19 cellular contexts compared by ENCODE assay signal in genomic region chr6:72999995-73000394, GRCh38.
DNase-seq lines count a peak whose midpoint lies in the region; ATAC-seq and TF ChIP-seq lines count a peak whose summit lies in the region.
"Had no signal": no experiment of that assay in that cellular context is flagged by ENCODE, and none has a peak within 500 bp of the region (broad histone marks: within the 10 kb centered on the region; RNA-seq: fewer than 3 reads in every experiment).

No MANE protein-coding gene starts in this region.

- H3K4me3 ChIP-seq in dorsolateral prefrontal cortex = peak overlapping the region in 4 of 59 donors; percentile 13 to 27 (median 19)
- H3K4me3 ChIP-seq in MM.1S (ENCODE audit: low read length) = no peak overlapping the region
- H3K4me3 ChIP-seq: GM23248, HAP-1, SJSA1 had no signal

- H3K27me3 ChIP-seq in dorsolateral prefrontal cortex (no peaks in the 10 kb centered on the region), MM.1S (replicated peaks; ENCODE audit: insufficient read depth, low read length) (no peaks in the 10 kb centered on the region)
- H3K27me3 ChIP-seq: SJSA1 had no signal

- no peak for ATAC-seq in HG02763 (IDR thresholded peaks at IDR 0.05; ENCODE audit: unreplicated experiment)
- ATAC-seq: PC-3 had no signal

- DNase-seq in M059J (ENCODE audit: low read depth) (peak; percentile 13), dorsolateral prefrontal cortex (peak in 1 of 10 donors; percentile 16), left kidney (ENCODE audit: low read depth, low spot score) (peak; percentile 1), superior temporal gyrus (ENCODE audit: extremely low spot score) (peak; percentile 78), MM.1S (no peak), HK-2 (ENCODE audit: unreplicated experiment) (no peak)
- DNase-seq: Caco-2; CD4-positive, CD25-positive, alpha-beta regulatory T cell; GF-D8; GM23248; NCI-H1048; NCI-H1436; NCI-H2029; NCI-H526; PC-3 had no signal

- no peak overlapping the region for H2AFZ ChIP-seq in MM.1S (ENCODE audit: low read length)
- H2AFZ ChIP-seq: GM23248 had no signal

- H3K27ac ChIP-seq in dorsolateral prefrontal cortex (peak overlapping the region in 31 of 59 donors; percentile 0 to 78 (median 38)), MM.1S (ENCODE audit: low read length) (no peak overlapping the region)
- H3K27ac ChIP-seq: GM23248, KMS-11, SJSA1 had no signal

- no peaks in the 10 kb centered on the region for H3F3A ChIP-seq in MM.1S (ENCODE audit: insufficient read depth, low read length)

- no peaks in the 10 kb centered on the region for H3K36me3 ChIP-seq in MM.1S (replicated peaks; ENCODE audit: insufficient read depth, low read length)
- H3K36me3 ChIP-seq: HAP-1, SJSA1 had no signal

- H3K4me1 ChIP-seq in MM.1S (ENCODE audit: low read length) = no peaks in the 10 kb centered on the region
- H3K4me1 ChIP-seq: Caco-2, HAP-1, SJSA1 had no signal

- TF ChIP-seq CTCF in dorsolateral prefrontal cortex (IDR thresholded peaks at IDR 0.05 in 54 of 56, conservative IDR thresholded peaks at IDR 0.05 in 2 of 56; ENCODE audit: low read depth in 1 of 56, partially characterized antibody in 56 of 56) = peak in 1 of 56 donors; percentile 10
- no peak for TF ChIP-seq CTCF in MM.1S (IDR thresholded peaks at IDR 0.05; ENCODE audit: low read length)

- no peaks in the 10 kb centered on the region for H4K20me1 ChIP-seq in MM.1S (ENCODE audit: insufficient read depth, low read length)

- H3K9me3 ChIP-seq in MM.1S (replicated peaks; ENCODE audit: insufficient read depth, low read length) = no peaks in the 10 kb centered on the region
- H3K9me3 ChIP-seq: Caco-2, HAP-1, SJSA1 had no signal

- no peak overlapping the region for H3K9ac ChIP-seq in MM.1S (ENCODE audit: low read length)
- H3K9ac ChIP-seq: GM23248, KMS-11 had no signal

- H3K79me2 ChIP-seq in MM.1S (ENCODE audit: low read length) = no peaks in the 10 kb centered on the region

- intact Hi-C loops in dorsolateral prefrontal cortex (cut with DNase I) = loop anchor here in 1 of 2 donors (5.0 kb wide), 1 partner anchor 378 kb away; the partner anchor contains the start of gene KCNQ5

- no peak overlapping the region for H3K4me2 ChIP-seq in MM.1S (ENCODE audit: low read depth, low read length)
- H3K4me2 ChIP-seq: KMS-11 had no signal

- H3K9me2 ChIP-seq in MM.1S (replicated peaks; ENCODE audit: insufficient read depth, low read length) = no peaks in the 10 kb centered on the region

Comparison
In these comparisons a context has a peak if more than half of its experiments do, and no peak if none do; other contexts are left out.
1. DNase-seq: peak in M059J (single experiment), left kidney (single experiment) and superior temporal gyrus (single experiment); none in MM.1S (single experiment) and HK-2 (single experiment).